Comparison of ENCODE assay signal across 7 cellular contexts in genomic region chr18:5058768-5059539, GRCh38.
A peak's percentile ranks its signal among the peaks of the same experiment; 100 is the strongest.
DNase-seq lines count a peak whose midpoint lies in the region; ATAC-seq and TF ChIP-seq lines count a peak whose summit lies in the region.

No MANE protein-coding gene starts in this region.

- H3K36me3 ChIP-seq in Loucy (ENCODE audit: insufficient read depth, low read length): no peaks in the 10 kb centered on the region

- peak overlapping the region in 1 of 2 donors; percentile 26 for H3K4me3 Mint-ChIP-seq in activated T-cell treated with anti-CD3 and anti-CD28 coated beads, Interleukin-2, amount 50 U/mL, for 72 hours

- no peaks in the 10 kb centered on the region for H3K9me3 Mint-ChIP-seq in activated T-cell treated with anti-CD3 and anti-CD28 coated beads, Interleukin-2, amount 50 U/mL, for 72 hours

- H3K4me1 ChIP-seq in Loucy (ENCODE audit: insufficient read depth, low read length, poor library complexity, severe bottlenecking): peaks cover 10% of the 10 kb centered on the region

- H3K4me1 Mint-ChIP-seq in activated T-cell treated with anti-CD3 and anti-CD28 coated beads, Interleukin-2, amount 50 U/mL, for 72 hours (ENCODE audit: low read depth): peaks cover 20% of the 10 kb centered on the region

- H2AFZ ChIP-seq in Loucy (ENCODE audit: low read length): peak overlapping the region; percentile 56

- no peak overlapping the region for H3K27ac Mint-ChIP-seq in activated T-cell treated with anti-CD3 and anti-CD28 coated beads, Interleukin-2, amount 50 U/mL, for 72 hours

- no peaks in the 10 kb centered on the region for H3K79me2 ChIP-seq in Loucy (ENCODE audit: insufficient read depth, low read length)

- no peak for TF ChIP-seq CTCF in Loucy (conservative IDR thresholded peaks at IDR 0.05; ENCODE audit: low read length)

- no peak overlapping the region for H3K9ac ChIP-seq in Loucy (ENCODE audit: low read depth, low read length, poor library complexity, severe bottlenecking)

- H3K27me3 Mint-ChIP-seq in activated T-cell treated with anti-CD3 and anti-CD28 coated beads, Interleukin-2, amount 50 U/mL, for 72 hours (ENCODE audit: low read depth): peaks cover 6% of the 10 kb centered on the region

- H3K4me2 ChIP-seq in Loucy (ENCODE audit: low read depth, low read length, poor library complexity, severe bottlenecking): peak overlapping the region; percentile 50

- no peaks in the 10 kb centered on the region for H3K9me3 ChIP-seq in Loucy (ENCODE audit: insufficient read depth, low read depth, low read length)

- H3F3A ChIP-seq in Loucy (ENCODE audit: low read depth): no peaks in the 10 kb centered on the region

- DNase-seq in activated T-cell treated with anti-CD3 and anti-CD28 coated beads, Interleukin-2, amount 50 U/mL, for 72 hours: peak; percentile 10 to 12
- DNase-seq in stimulated activated CD4-positive, alpha-beta T cell treated with anti-CD3 and anti-CD28 coated beads, Interleukin-1b, Interleukin-23, amount 100 ng/mL, for 48 hours: peak; percentile 18
- DNase-seq in NCI-H1105 treated with DMSO at 0.1 percent for 48 hours (lab: John Stamatoyannopoulos, UW): no peak
- DNase-seq in NCI-H2081 treated with DMSO at 0.1 percent for 48 hours (lab: John Stamatoyannopoulos, UW): no peak
- no peak for DNase-seq in posterior vena cava (ENCODE audit: low spot score)

- H3K27me3 ChIP-seq in Loucy (ENCODE audit: insufficient read depth, low read length, poor library complexity, severe bottlenecking): no peaks in the 10 kb centered on the region

- H3K9me2 ChIP-seq in Loucy (replicated peaks; ENCODE audit: low read depth, low read length): no peaks in the 10 kb centered on the region

- H4K20me1 ChIP-seq in Loucy (ENCODE audit: insufficient read depth, low read length, poor library complexity, severe bottlenecking): no peaks in the 10 kb centered on the region

- intact Hi-C loops in posterior vena cava (cut with DNase I): no loop called here

- peak overlapping the region; percentile 36 for H3K4me3 ChIP-seq in Loucy (ENCODE audit: low read length, poor library complexity, severe bottlenecking)

- peak; percentile 54 for ATAC-seq in GM19452 (IDR thresholded peaks at IDR 0.05; ENCODE audit: unreplicated experiment)
- peak; percentile 62 to 73 for ATAC-seq in activated T-cell treated with anti-CD3 and anti-CD28 coated beads, Interleukin-2, amount 50 U/mL, for 72 hours (replicated peaks in 1 of 2)

- H3K36me3 Mint-ChIP-seq in activated T-cell treated with anti-CD3 and anti-CD28 coated beads, Interleukin-2, amount 50 U/mL, for 72 hours (ENCODE audit: insufficient read depth in 2 of 2): no peaks in the 10 kb centered on the region

Comparison
In these comparisons a context has a peak if more than half of its experiments do, and no peak if none do; other contexts are left out.
1. DNase-seq: peak in activated T-cell treated with anti-CD3 and anti-CD28 coated beads, Interleukin-2, amount 50 U/mL, for 72 hours (2 of 2) and stimulated activated CD4-positive, alpha-beta T cell treated with anti-CD3 and anti-CD28 coated beads, Interleukin-1b, Interleukin-23, amount 100 ng/mL, for 48 hours (single experiment); none in NCI-H1105 treated with DMSO at 0.1 percent for 48 hours (single experiment), NCI-H2081 treated with DMSO at 0.1 percent for 48 hours (single experiment) and posterior vena cava (single experiment).